ENCODE assay signal across 3 cellular contexts in genomic region chr22:10779200-10779599, GRCh38.
DNase-seq lines count a peak whose midpoint lies in the region; TF ChIP-seq lines count a peak whose summit lies in the region.
"Not testable (repeated sequence)": the region's sequence is repeated elsewhere in the genome, so short reads cannot be mapped to it uniquely, and the experiment has no call there.

No MANE protein-coding gene starts in this region.

- peaks cover 92% of the 10 kb centered on the region for H3K9me3 ChIP-seq in HUES48 (ENCODE audit: control insufficient read depth, insufficient read depth, low read length)
- H3K9me3 ChIP-seq in esophagus muscularis mucosa = not testable (repeated sequence)

- not testable (repeated sequence) for TF ChIP-seq EP300 in esophagus muscularis mucosa (IDR thresholded peaks at IDR 0.05)

- not testable (repeated sequence) for H3K27ac Mint-ChIP-seq in activated CD4-positive, alpha-beta T cell treated with anti-CD3 and anti-CD28 coated beads, Interleukin-2, amount 10 ng/mL, durations not matched to agents 24 days and 14 days

- peaks cover 48% of the 10 kb centered on the region for H3K9me3 Mint-ChIP-seq in activated CD4-positive, alpha-beta T cell treated with anti-CD3 and anti-CD28 coated beads, Interleukin-2, amount 10 ng/mL, durations not matched to agents 24 days and 14 days

- not testable (repeated sequence) for H3K4me3 Mint-ChIP-seq in activated CD4-positive, alpha-beta T cell treated with anti-CD3 and anti-CD28 coated beads, Interleukin-2, amount 10 ng/mL, durations not matched to agents 24 days and 14 days

- not testable (repeated sequence) for H3K36me3 ChIP-seq in HUES48 (ENCODE audit: control insufficient read depth, insufficient read depth, low read length); esophagus muscularis mucosa

- H3K4me3 ChIP-seq in HUES48 (ENCODE audit: low read depth, low read length) = 0 out of 2 replicates have a peak overlapping the region, but pooled peaks have one; percentile 0
- H3K4me3 ChIP-seq in esophagus muscularis mucosa = not testable (repeated sequence)

- not testable (repeated sequence) for TF ChIP-seq CTCF in esophagus muscularis mucosa (IDR thresholded peaks at IDR 0.05)

- peak; percentile 50 for DNase-seq in activated CD4-positive, alpha-beta T cell treated with anti-CD3 and anti-CD28 coated beads, Interleukin-2, amount 10 ng/mL, durations not matched to agents 24 days and 14 days
- peak; percentile 42 for DNase-seq in esophagus muscularis mucosa (ENCODE audit: extremely low spot score)

- not testable (repeated sequence) for H3K4me1 Mint-ChIP-seq in activated CD4-positive, alpha-beta T cell treated with anti-CD3 and anti-CD28 coated beads, Interleukin-2, amount 10 ng/mL, durations not matched to agents 24 days and 14 days

- H3K27me3 Mint-ChIP-seq in activated CD4-positive, alpha-beta T cell treated with anti-CD3 and anti-CD28 coated beads, Interleukin-2, amount 10 ng/mL, durations not matched to agents 24 days and 14 days = not testable (repeated sequence)

- not testable (repeated sequence) for H3K27ac ChIP-seq in HUES48 (ENCODE audit: low read depth, low read length); esophagus muscularis mucosa (replicated peaks in 1 of 4)

- not testable (repeated sequence) for H3K9ac ChIP-seq in HUES48 (ENCODE audit: low read depth, low read length)

- intact Hi-C loops in activated CD4-positive, alpha-beta T cell treated with anti-CD3 and anti-CD28 coated beads, Interleukin-2, amount 10 ng/mL, durations not matched to agents 24 days and 14 days (cut with micrococcal nuclease); esophagus muscularis mucosa (cut with DNase I): not testable (repeated sequence)

- TF ChIP-seq POLR2A in esophagus muscularis mucosa (IDR thresholded peaks at IDR 0.05; ENCODE audit: low read depth) = not testable (repeated sequence)

- 61% methylated on average over 6 of the region's 6 CpGs for WGBS in esophagus muscularis mucosa

- not testable (repeated sequence) for H3K4me1 ChIP-seq in HUES48 (ENCODE audit: control insufficient read depth, insufficient read depth, low read length); esophagus muscularis mucosa

- H3K27me3 ChIP-seq in HUES48 (ENCODE audit: control insufficient read depth, insufficient read depth, low read length); esophagus muscularis mucosa: not testable (repeated sequence)

- H3K36me3 Mint-ChIP-seq in activated CD4-positive, alpha-beta T cell treated with anti-CD3 and anti-CD28 coated beads, Interleukin-2, amount 10 ng/mL, durations not matched to agents 24 days and 14 days (ENCODE audit: low read depth) = not testable (repeated sequence)
